8 cellular contexts compared by ENCODE assay signal in genomic region chr2:38076710-38077430, GRCh38. TPM values are rescaled to one million over a fixed set of nuclear protein-coding genes. Genes with fewer than 3 reads are reported as not detected.
DNase-seq lines count a peak whose midpoint lies in the region; ATAC-seq and TF ChIP-seq lines count a peak whose summit lies in the region.

No MANE protein-coding gene starts in this region.

- TF ChIP-seq CTCF in foreskin keratinocyte (conservative IDR thresholded peaks at IDR 0.05): no peak

- H3K4me2 ChIP-seq in neuronal stem cell (ENCODE audit: insufficient read depth, low read length, poor library complexity, severe bottlenecking): peak overlapping the region; percentile 89

- peaks cover 64% of the 10 kb centered on the region for H3K27me3 Mint-ChIP-seq in activated CD4-positive, alpha-beta T cell treated with anti-CD3 and anti-CD28 coated beads for 36 hours

- H3K23ac ChIP-seq in neuronal stem cell (ENCODE audit: low read depth, low read length, poor library complexity): peak overlapping the region; percentile 93

- no peak overlapping the region for H4K91ac ChIP-seq in neuronal stem cell (ENCODE audit: low read depth, low read length, poor library complexity)

- ATAC-seq in activated CD4-positive, alpha-beta T cell treated with anti-CD3 and anti-CD28 coated beads for 36 hours: peak; percentile 75
- ATAC-seq in HG02798 (IDR thresholded peaks at IDR 0.05; ENCODE audit: poor library complexity, unreplicated experiment): peak; percentile 58
- ATAC-seq in foreskin keratinocyte: peak; percentile 68

- peak overlapping the region; percentile 92 for H3K18ac ChIP-seq in neuronal stem cell (ENCODE audit: low read length)

- no peak overlapping the region for H2AK5ac ChIP-seq in neuronal stem cell (ENCODE audit: low read depth, low read length)

- H3K9ac ChIP-seq in neuronal stem cell (ENCODE audit: low read depth, low read length, poor library complexity): peak overlapping the region; percentile 83

- WGBS in neuronal stem cell (ENCODE audit: extremely low coverage in 2 of 2, insufficient read length in 2 of 2, insufficient replicate concordance in 1 of 2), 2 donors: no CpG with 5 or more reads among the region's 76 CpGs

- no peak overlapping the region for H3K14ac ChIP-seq in neuronal stem cell (ENCODE audit: low read length)

- peak; percentile 90 for DNase-seq in activated CD4-positive, alpha-beta T cell treated with anti-CD3 and anti-CD28 coated beads for 36 hours
- DNase-seq in activated CD4-positive, alpha-beta T cell treated with anti-CD3 and anti-CD28 coated beads, Interleukin-2, amount 50 U/mL, for 1 hour: no peak
- DNase-seq in NCI-H226 (peak; percentile 97), foreskin keratinocyte (peak in 1 of 2 donors; percentile 39), neuronal stem cell (ENCODE audit: low spot score) (peak; percentile 65), ureter (ENCODE audit: low spot score) (peak; percentile 81)
- peak; percentile 43 for DNase-seq in activated CD8-positive, alpha-beta memory T cell treated with anti-CD3 and anti-CD28 coated beads, Interleukin-2, amount 50 U/mL, for 24 hours (ENCODE audit: extremely low read depth)

- H3K27ac ChIP-seq in foreskin keratinocyte (no peak overlapping the region), neuronal stem cell (replicated peaks; ENCODE audit: low read length) (no peak overlapping the region)

- H2BK15ac ChIP-seq in neuronal stem cell (ENCODE audit: low read length): no peak overlapping the region

- no peaks in the 10 kb centered on the region for H3K9me3 Mint-ChIP-seq in activated CD4-positive, alpha-beta T cell treated with anti-CD3 and anti-CD28 coated beads for 36 hours (ENCODE audit: low read depth)

- peak overlapping the region; percentile 55 to 87 for H3K4me3 ChIP-seq in neuronal stem cell (ENCODE audit: low read length in 2 of 2)

- peaks cover 7 to 26% of the 10 kb centered on the region in 2 donors for H3K9me3 ChIP-seq in neuronal stem cell (replicated peaks in 1 of 2; ENCODE audit: control insufficient read depth in 2 of 2, insufficient read depth in 1 of 2, low read depth in 1 of 2, low read length in 2 of 2)

- H3K27me3 ChIP-seq in foreskin keratinocyte (peaks cover 54% of the 10 kb centered on the region), neuronal stem cell (ENCODE audit: control insufficient read depth in 3 of 3, insufficient read depth in 3 of 3, low read depth in 1 of 3, low read length in 3 of 3) (peaks cover 24 to 50% (median 45%) of the 10 kb centered on the region in 3 experiments)

- intact Hi-C loops in activated CD4-positive, alpha-beta T cell treated with anti-CD3 and anti-CD28 coated beads for 36 hours (cut with DNase I, micrococcal nuclease): loop anchor here (1.0 to 10.0 kb wide), 10 partner anchors 30 to 700 kb away; partner anchors contain the start of genes ATL2 (in 1 of the 2) and RMDN2 (in 1 of the 2)

- peaks cover 24% of the 10 kb centered on the region for H3K4me1 Mint-ChIP-seq in activated CD4-positive, alpha-beta T cell treated with anti-CD3 and anti-CD28 coated beads for 36 hours

- peak overlapping the region; percentile 71 for H3K4me3 Mint-ChIP-seq in activated CD4-positive, alpha-beta T cell treated with anti-CD3 and anti-CD28 coated beads for 36 hours

- H3K4me1 ChIP-seq in foreskin keratinocyte: no peaks in the 10 kb centered on the region
- peaks cover 2 to 20% of the 10 kb centered on the region in 2 donors for H3K4me1 ChIP-seq in neuronal stem cell (ENCODE audit: control insufficient read depth in 2 of 2, insufficient read depth in 1 of 2, low read depth in 1 of 2, low read length in 2 of 2)

- H3K4ac ChIP-seq in neuronal stem cell (ENCODE audit: low read length): no peak overlapping the region

- no peaks in the 10 kb centered on the region for H3K79me1 ChIP-seq in neuronal stem cell (ENCODE audit: low read depth, low read length)

- H2BK120ac ChIP-seq in neuronal stem cell (ENCODE audit: low read depth, low read length): no peak overlapping the region

- no peak overlapping the region for H2BK12ac ChIP-seq in neuronal stem cell (ENCODE audit: low read length)

- peaks cover 2% of the 10 kb centered on the region for H3K36me3 Mint-ChIP-seq in activated CD4-positive, alpha-beta T cell treated with anti-CD3 and anti-CD28 coated beads for 36 hours (ENCODE audit: low read depth)

- CTCF ChIA-PET in activated CD4-positive, alpha-beta T cell treated with anti-CD3 and anti-CD28 coated beads for 36 hours (lab: Charles Lee): interaction anchor here (0.7 to 2.1 kb wide), 14 partner anchors 24 to 693 kb away, joined by 3 to 7 read pairs (median 3); no protein-coding TSS in a partner anchor

- POLR2A ChIA-PET in activated CD4-positive, alpha-beta T cell treated with anti-CD3 and anti-CD28 coated beads for 36 hours (lab: Charles Lee): interaction anchor here (0.6 to 1.3 kb wide), 3 partner anchors 19 to 993 kb away, joined by 3 to 8 read pairs (median 3); partner anchors contain the start of gene HEATR5B

- no peak overlapping the region for H4K8ac ChIP-seq in neuronal stem cell (ENCODE audit: low read depth, low read length)

- H2AFZ ChIP-seq in neuronal stem cell (ENCODE audit: low read length): peak overlapping the region; percentile 99

- peak overlapping the region; percentile 88 for H3K27ac Mint-ChIP-seq in activated CD4-positive, alpha-beta T cell treated with anti-CD3 and anti-CD28 coated beads for 36 hours

- H3K36me3 ChIP-seq in neuronal stem cell (replicated peaks in 1 of 2; ENCODE audit: control insufficient read depth in 2 of 2, insufficient read depth in 2 of 2, low read length in 2 of 2): no peaks in the 10 kb centered on the region

- H2BK5ac ChIP-seq in neuronal stem cell (ENCODE audit: low read length): no peak overlapping the region

RNA-seq across cellular contexts. Expression of gene CYP1B1, which starts 0.9 kb away (rescaled TPM):
- total RNA-seq in activated CD4-positive, alpha-beta T cell treated with anti-CD3 and anti-CD28 coated beads for 36 hours: 1 to 10 TPM; 6.3 TPM
- total RNA-seq in foreskin keratinocyte: 0.17 and 0.25 TPM in 2 replicates
- polyA plus RNA-seq in foreskin keratinocyte: 0.06 and 0.07 TPM in 2 replicates
- polyA plus RNA-seq in neuronal stem cell (2013, experiment 1 of 2): 0.31 TPM
- polyA plus RNA-seq in neuronal stem cell (2013, experiment 2 of 2): 0.28 TPM
- 12.3 TPM for total RNA-seq in ureter
